ENCODE assay signal across 9 cellular contexts in genomic region chr19:38667552-38668205, GRCh38. TPM values are rescaled to one million over a fixed set of nuclear protein-coding genes. Genes with fewer than 3 reads are reported as not detected.
DNase-seq lines count a peak whose midpoint lies in the region; ATAC-seq and TF ChIP-seq lines count a peak whose summit lies in the region.
"Had no signal": no experiment of that assay in that cellular context is flagged by ENCODE, and none has a peak within 500 bp of the region (broad histone marks: within the 10 kb centered on the region; RNA-seq: fewer than 3 reads in every experiment).

No MANE protein-coding gene starts in this region.

- H3K36me3 Mint-ChIP-seq in CD4-positive, alpha-beta T cell (ENCODE audit: low read depth): no peaks in the 10 kb centered on the region

- no peak for DNase-seq in CD4-positive, alpha-beta T cell
- DNase-seq in Peyer's patch (no peak), esophagus squamous epithelium (lab: John Stamatoyannopoulos, UW) (no peak), HuH-7 (ENCODE audit: low spot score) (no peak), AG20443 (ENCODE audit: low spot score) (no peak)
- DNase-seq: NCI-H524 had no signal

- no peaks in the 10 kb centered on the region for H3K9me3 Mint-ChIP-seq in CD4-positive, alpha-beta T cell

- H3K4me3 Mint-ChIP-seq in CD4-positive, alpha-beta T cell: no peak overlapping the region

- H3K4me3 ChIP-seq in Peyer's patch: no peak overlapping the region
- H3K4me3 ChIP-seq in esophagus squamous epithelium: no peak overlapping the region
- no peak overlapping the region for H3K4me3 ChIP-seq in parathyroid adenoma (ENCODE audit: low read depth, low read length)

- no peak overlapping the region for H3K27ac ChIP-seq in CD4-positive, alpha-beta T cell (ENCODE audit: low read depth, low read length)
- H3K27ac ChIP-seq in Peyer's patch: peak overlapping the region; percentile 71 to 95 (median 84)
- H3K27ac ChIP-seq in esophagus squamous epithelium: peak overlapping the region; percentile 97 to 100 (median 98)
- peak overlapping the region; percentile 95 for H3K27ac ChIP-seq in parathyroid adenoma

- H3K36me3 ChIP-seq in Peyer's patch (no peaks in the 10 kb centered on the region), esophagus squamous epithelium (peaks cover 0 to 32% (median 4%) of the 10 kb centered on the region in 3 donors), parathyroid adenoma (ENCODE audit: control insufficient read depth, insufficient read depth, low read length) (no peaks in the 10 kb centered on the region)

- H3K27ac Mint-ChIP-seq in CD4-positive, alpha-beta T cell: peak overlapping the region; percentile 59

- H3K27me3 ChIP-seq in CD4-positive, alpha-beta T cell (ENCODE audit: control insufficient read depth, insufficient read depth, low read length): peaks cover 3% of the 10 kb centered on the region
- no peaks in the 10 kb centered on the region for H3K27me3 ChIP-seq in Peyer's patch
- no peaks in the 10 kb centered on the region for H3K27me3 ChIP-seq in esophagus squamous epithelium
- no peaks in the 10 kb centered on the region for H3K27me3 ChIP-seq in parathyroid adenoma (ENCODE audit: control insufficient read depth, insufficient read depth, low read length)

- peak overlapping the region; percentile 33 for H3K4me2 ChIP-seq in parathyroid adenoma (ENCODE audit: low read length)

- no peaks in the 10 kb centered on the region for H3K9me3 ChIP-seq in CD4-positive, alpha-beta T cell (ENCODE audit: control insufficient read depth, low read length)
- H3K9me3 ChIP-seq in Peyer's patch (no peaks in the 10 kb centered on the region), esophagus squamous epithelium (no peaks in the 10 kb centered on the region), parathyroid adenoma (ENCODE audit: control insufficient read depth, low read length) (no peaks in the 10 kb centered on the region)

- TF ChIP-seq CTCF in CD4-positive, alpha-beta T cell (IDR thresholded peaks at IDR 0.05): no peak
- TF ChIP-seq CTCF in Peyer's patch (IDR thresholded peaks at IDR 0.05) (no peak), esophagus squamous epithelium (IDR thresholded peaks at IDR 0.05) (no peak), parathyroid adenoma (IDR thresholded peaks at IDR 0.05) (no peak)

- intact Hi-C loops in CD4-positive, alpha-beta T cell (cut with DNase I, micrococcal nuclease): loop anchor here in 1 of 2 experiments (2.0 kb wide), 1 partner anchor 19 kb away; no protein-coding TSS in a partner anchor
- intact Hi-C loops in esophagus squamous epithelium (cut with DNase I): no loop called here

- peaks cover 79% of the 10 kb centered on the region for H3K4me1 Mint-ChIP-seq in CD4-positive, alpha-beta T cell (ENCODE audit: low read depth)

- no peak overlapping the region for H2AFZ ChIP-seq in parathyroid adenoma

- H3K79me2 ChIP-seq in parathyroid adenoma: peaks cover 79% of the 10 kb centered on the region

- CTCF ChIA-PET in CD4-positive, alpha-beta T cell (lab: Charles Lee): interaction anchor here (0.8 kb wide), 1 partner anchor 19 kb away, joined by 3 read pairs; no protein-coding TSS in a partner anchor

- H3K4me1 ChIP-seq in Peyer's patch (peaks cover 24 to 94% (median 53%) of the 10 kb centered on the region in 4 donors), esophagus squamous epithelium (peaks cover 73 to 100% (median 86%) of the 10 kb centered on the region in 3 donors), parathyroid adenoma (peaks cover 67% of the 10 kb centered on the region)

- no peak for ATAC-seq in CD4-positive, alpha-beta T cell (ENCODE audit: poor library complexity)
- ATAC-seq in GM18858 (IDR thresholded peaks at IDR 0.05; ENCODE audit: unreplicated experiment) (no peak), GM19455 (IDR thresholded peaks at IDR 0.05; ENCODE audit: unreplicated experiment) (no peak)

- TF ChIP-seq POLR2A in Peyer's patch (IDR thresholded peaks at IDR 0.05): no peak
- no peak for TF ChIP-seq POLR2A in esophagus squamous epithelium (IDR thresholded peaks at IDR 0.05)

- 31 to 36% methylated on average over 10 of the region's 10 CpGs for WGBS in esophagus squamous epithelium, 2 donors

- POLR2A ChIA-PET in CD4-positive, alpha-beta T cell (lab: Charles Lee): interaction anchor here (0.6 to 2.9 kb wide), 3 partner anchors 11 to 183 kb away, joined by 3 to 11 read pairs (median 3); no protein-coding TSS in a partner anchor

- H3K27me3 Mint-ChIP-seq in CD4-positive, alpha-beta T cell: peaks cover 21% of the 10 kb centered on the region

- no peak overlapping the region for H3K9ac ChIP-seq in parathyroid adenoma

RNA-seq across cellular contexts. Expression of gene ACTN4, which starts 20.2 kb away (rescaled TPM):
- total RNA-seq in CD4-positive, alpha-beta T cell: 10 to 100 TPM; 70.3 to 84.0 TPM
- 1,000 to 10,000 TPM in 1 of 4 donors, 100 to 1,000 TPM in 3; 360 to 1,049 (median 814) TPM for total RNA-seq in Peyer's patch
- 100 to 1,000 TPM; 302 to 705 (median 414) TPM for total RNA-seq in esophagus squamous epithelium

RNA-seq across cellular contexts. Expression of gene EIF3K, which starts 48.7 kb away (rescaled TPM):
- 100 to 1,000 TPM; 309 to 322 TPM for total RNA-seq in CD4-positive, alpha-beta T cell
- total RNA-seq in Peyer's patch (100 to 1,000 TPM; 314 to 442 (median 369) TPM), esophagus squamous epithelium (100 to 1,000 TPM; 437 to 578 (median 516) TPM)

RNA-seq across cellular contexts. Expression of gene MAP4K1, which starts 49.9 kb away (rescaled TPM):
- total RNA-seq in CD4-positive, alpha-beta T cell: 100 to 1,000 TPM; 173 to 185 TPM
- total RNA-seq in Peyer's patch (100 to 1,000 TPM in 1 of 4 donors, 10 to 100 TPM in 1, 1 to 10 TPM in 2; 7.0 to 116 (median 10.4) TPM), esophagus squamous epithelium (1 to 10 TPM; 1.5 to 4.2 (median 2.7) TPM)
